In the genomic region with DNA sequence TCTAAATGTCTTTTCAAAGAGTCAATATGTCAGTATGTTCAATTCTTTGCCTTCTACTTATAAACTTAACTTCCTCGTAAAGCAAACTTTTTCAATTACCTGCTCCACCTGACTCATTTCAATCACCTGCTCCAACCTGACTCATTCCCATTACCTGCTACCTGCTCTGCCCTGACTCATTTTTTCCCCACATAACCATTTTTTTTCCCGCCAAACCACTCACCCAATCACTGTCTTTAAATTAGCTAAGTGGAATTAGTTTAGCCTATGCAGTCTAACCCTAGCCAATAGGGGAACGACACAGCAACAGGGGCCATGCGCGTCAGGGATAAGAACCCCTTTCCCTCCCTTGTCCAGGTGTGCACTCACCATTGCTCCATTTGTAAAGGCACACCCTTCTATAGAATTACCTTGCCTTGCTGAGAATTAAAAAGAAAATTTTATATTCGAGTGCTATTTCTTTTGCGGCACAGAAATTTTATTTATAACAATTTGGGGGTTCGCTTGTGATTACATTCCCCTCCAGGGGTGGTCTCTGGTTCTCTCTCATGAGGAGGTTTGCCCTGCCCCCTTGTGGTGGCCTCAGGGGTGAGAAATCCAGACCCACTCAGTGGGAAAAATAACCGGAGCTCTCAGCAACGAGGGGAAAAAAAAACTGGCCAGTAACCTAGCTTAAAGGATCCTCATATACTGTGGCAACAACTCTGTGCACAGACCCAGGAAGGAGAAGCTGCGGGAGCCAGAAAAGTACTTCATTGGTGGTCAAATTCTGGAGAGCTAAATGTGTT, we compare ENCODE assay signal across 15 cellular contexts.
DNase-seq lines count a peak whose midpoint lies in the region; ATAC-seq and TF ChIP-seq lines count a peak whose summit lies in the region.
"Had no signal": no experiment of that assay in that cellular context is flagged by ENCODE, and none has a peak within 500 bp of the region (broad histone marks: within the 10 kb centered on the region; RNA-seq: fewer than 3 reads in every experiment).

No MANE protein-coding gene starts in this region.

- H4K20me1 ChIP-seq in PC-9 (ENCODE audit: insufficient read depth): no peaks in the 10 kb centered on the region

- no peak overlapping the region for H3K4me3 Mint-ChIP-seq in Calu3 (ENCODE audit: low read depth, unreplicated experiment)
- H3K4me3 Mint-ChIP-seq: activated T-cell treated with anti-CD3 and anti-CD28 coated beads, Interleukin-2, amount 50 U/mL, for 72 hours had no signal

- H3K4me1 Mint-ChIP-seq in Calu3 (ENCODE audit: low read depth, unreplicated experiment): no peaks in the 10 kb centered on the region

- TF ChIP-seq CTCF in PC-9 (conservative IDR thresholded peaks at IDR 0.05): 0 out of 2 replicates have a peak, but pooled peaks have one; percentile 21
- TF ChIP-seq CTCF in Calu3 (IDR thresholded peaks at IDR 0.05; ENCODE audit: unreplicated experiment): no peak

- CTCF ChIA-PET in PC-9 (lab: Charles Lee): no interaction called here
- CTCF ChIA-PET in Calu3 (lab: Charles Lee): interaction anchor here (0.6 kb wide), 1 partner anchor 600 kb away, joined by 3 read pairs; no protein-coding TSS in a partner anchor

- intact Hi-C loops in PC-9 (cut with micrococcal nuclease; ENCODE audit: unreplicated experiment): no loop called here
- intact Hi-C loops in Calu3 (cut with micrococcal nuclease; ENCODE audit: unreplicated experiment): no loop called here

- no peaks in the 10 kb centered on the region for H3K79me2 ChIP-seq in PC-9 (ENCODE audit: low read depth)

- no peaks in the 10 kb centered on the region for H3K9me2 ChIP-seq in PC-9 (ENCODE audit: insufficient read depth)

- H3K4me2 ChIP-seq in PC-9: no peak overlapping the region
- H3K4me2 ChIP-seq: KMS-11 had no signal

- H3K27ac Mint-ChIP-seq in Calu3 (ENCODE audit: unreplicated experiment): no peak overlapping the region
- H3K27ac Mint-ChIP-seq: activated T-cell treated with anti-CD3 and anti-CD28 coated beads, Interleukin-2, amount 50 U/mL, for 72 hours had no signal

- no peaks in the 10 kb centered on the region for H3K27me3 ChIP-seq in PC-9 (ENCODE audit: insufficient read depth, low read depth)

- H3K27ac ChIP-seq in PC-9: no peak overlapping the region
- H3K27ac ChIP-seq: KMS-11, thoracic aorta had no signal

- no TSS peak for BruUV-seq in PC-9 (replicated peaks; lab: Mats Ljungman, UMichigan)
- no TSS peak for BruUV-seq in Calu3 (replicated peaks; lab: Mats Ljungman, UMichigan)

- no peaks in the 10 kb centered on the region for H3K27me3 Mint-ChIP-seq in Calu3 (ENCODE audit: unreplicated experiment)

- H3K4me3 ChIP-seq in PC-9: no peak overlapping the region
- H3K4me3 ChIP-seq: mucosa of descending colon, thoracic aorta had no signal

- H2AFZ ChIP-seq in PC-9: no peak overlapping the region

- no peaks in the 10 kb centered on the region for H3K36me3 ChIP-seq in PC-9 (ENCODE audit: low read depth)
- H3K36me3 ChIP-seq: thoracic aorta had no signal

- H3F3A ChIP-seq in PC-9 (ENCODE audit: insufficient read depth, low read depth): no peaks in the 10 kb centered on the region

- no peaks in the 10 kb centered on the region for H3K9me3 ChIP-seq in PC-9 (ENCODE audit: insufficient read depth, low read depth)
- H3K9me3 ChIP-seq: thoracic aorta had no signal

- no peaks in the 10 kb centered on the region for H3K4me1 ChIP-seq in PC-9 (replicated peaks; ENCODE audit: insufficient read depth)

- no peak for ATAC-seq in HG03571 (IDR thresholded peaks at IDR 0.05; ENCODE audit: unreplicated experiment)
- ATAC-seq: activated T-cell treated with anti-CD3 and anti-CD28 coated beads, Interleukin-2, amount 50 U/mL, for 72 hours; mucosa of descending colon; Right ventricle myocardium inferior had no signal

- DNase-seq in NCI-H748 (lab: John Stamatoyannopoulos, UW; ENCODE audit: unreplicated experiment) (peak; percentile 10), NCI-H748 treated with DMSO at 0.1 percent for 48 hours (lab: John Stamatoyannopoulos, UW) (no peak), PC-9 (no peak), iPS-NIHi11 (ENCODE audit: low spot score) (peak; percentile 28), Calu3 (no peak), NCI-H1105 treated with DMSO at 0.1 percent for 48 hours (lab: John Stamatoyannopoulos, UW) (no peak)
- DNase-seq in stimulated activated CD8-positive, alpha-beta memory T cell treated with anti-CD3 and anti-CD28 coated beads, Interleukin-4, amount 100 ng/mL, for 48 hours: peak; percentile 24
- DNase-seq: DMS79 treated with DMSO at 0.1 percent for 48 hours, mucosa of descending colon, NCI-H2171 had no signal

- H3K36me3 Mint-ChIP-seq in Calu3 (ENCODE audit: insufficient read depth, unreplicated experiment): no peaks in the 10 kb centered on the region

- H3K9me3 Mint-ChIP-seq in Calu3 (ENCODE audit: low read depth, unreplicated experiment): peaks cover 18% of the 10 kb centered on the region

- POLR2A ChIA-PET in PC-9 (lab: Charles Lee; ENCODE audit: unreplicated experiment): no interaction called here

Comparison
In these comparisons a context has a peak if more than half of its experiments do, and no peak if none do; other contexts are left out.
1. DNase-seq: peak in NCI-H748 (single experiment), iPS-NIHi11 (single experiment) and stimulated activated CD8-positive, alpha-beta memory T cell treated with anti-CD3 and anti-CD28 coated beads, Interleukin-4, amount 100 ng/mL, for 48 hours (single experiment); none in NCI-H748 treated with DMSO at 0.1 percent for 48 hours (single experiment), PC-9 (0 of 2), Calu3 (single experiment) and NCI-H1105 treated with DMSO at 0.1 percent for 48 hours (single experiment).